ENCODE assay signal across 1 cellular context in genomic region chr15:72306211-72306785, GRCh38.
TF ChIP-seq lines count a peak whose summit lies in the region.

No MANE protein-coding gene starts in this region.

TF ChIP-seq in GM23338, 12 proteins besides CTCF, POLR2A, EP300 and RAD21 (continued from another document):
- TF ChIP-seq EZH2 (IDR thresholded peaks at IDR 0.05; ENCODE audit: low read depth, unreplicated experiment) (no peak), STAT1 (IDR thresholded peaks at IDR 0.05; ENCODE audit: unreplicated experiment) (no peak), ZNF331 (CRISPR knock-in tag; IDR thresholded peaks at IDR 0.05; ENCODE audit: low read depth) (no peak), ZNF114 (CRISPR knock-in tag; IDR thresholded peaks at IDR 0.05) (no peak), REST (IDR thresholded peaks at IDR 0.05; ENCODE audit: unreplicated experiment) (no peak), POLR2AphosphoS5 (IDR thresholded peaks at IDR 0.05; ENCODE audit: low read depth) (no peak), JUNB (IDR thresholded peaks at IDR 0.05; ENCODE audit: unreplicated experiment) (no peak)
